Comparison of ENCODE assay signal across 1 cellular context in the genomic region with DNA sequence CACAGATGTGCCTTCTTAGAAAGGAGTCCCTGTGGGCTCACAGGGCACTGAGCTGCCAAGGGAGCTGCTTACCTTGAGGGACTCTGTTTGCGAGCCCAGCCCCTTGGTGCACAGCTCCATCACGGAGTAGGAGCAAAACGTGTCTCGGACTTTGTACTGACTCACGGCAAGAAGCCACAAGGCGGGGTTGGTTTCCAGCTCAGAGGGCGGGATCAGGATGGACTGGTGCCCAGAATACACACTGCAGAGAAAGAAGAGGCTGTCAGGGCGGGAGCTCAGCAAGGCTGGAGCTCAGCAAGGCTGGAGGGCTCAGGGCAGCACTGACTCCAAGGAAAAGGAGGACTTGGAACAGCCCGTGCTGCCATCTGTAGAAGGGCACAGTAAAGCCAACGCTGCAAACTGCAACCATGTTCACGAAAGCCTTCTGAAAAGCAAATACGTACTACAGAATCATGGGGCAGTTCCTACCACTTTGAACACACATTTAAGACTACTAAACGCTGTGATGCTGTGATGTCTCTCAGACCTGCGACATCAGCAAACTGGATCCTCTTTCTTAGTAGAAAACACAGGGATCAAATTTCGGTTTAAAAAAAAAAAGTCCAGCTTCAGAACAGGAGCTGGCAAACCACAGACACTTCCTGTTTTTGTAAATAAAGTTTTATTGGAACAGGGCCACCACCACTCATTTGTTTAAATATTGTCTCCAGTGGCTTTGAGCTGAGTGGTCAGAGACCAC.
A peak's percentile ranks its signal among the peaks of the same experiment; 100 is the strongest.
TF ChIP-seq lines count a peak whose summit lies in the region.

No MANE protein-coding gene starts in this region.

TF ChIP-seq in HepG2, 621 proteins besides CTCF, POLR2A, EP300 and RAD21 (continued from another document and continues in another):
- TF ChIP-seq, protein P1, sequence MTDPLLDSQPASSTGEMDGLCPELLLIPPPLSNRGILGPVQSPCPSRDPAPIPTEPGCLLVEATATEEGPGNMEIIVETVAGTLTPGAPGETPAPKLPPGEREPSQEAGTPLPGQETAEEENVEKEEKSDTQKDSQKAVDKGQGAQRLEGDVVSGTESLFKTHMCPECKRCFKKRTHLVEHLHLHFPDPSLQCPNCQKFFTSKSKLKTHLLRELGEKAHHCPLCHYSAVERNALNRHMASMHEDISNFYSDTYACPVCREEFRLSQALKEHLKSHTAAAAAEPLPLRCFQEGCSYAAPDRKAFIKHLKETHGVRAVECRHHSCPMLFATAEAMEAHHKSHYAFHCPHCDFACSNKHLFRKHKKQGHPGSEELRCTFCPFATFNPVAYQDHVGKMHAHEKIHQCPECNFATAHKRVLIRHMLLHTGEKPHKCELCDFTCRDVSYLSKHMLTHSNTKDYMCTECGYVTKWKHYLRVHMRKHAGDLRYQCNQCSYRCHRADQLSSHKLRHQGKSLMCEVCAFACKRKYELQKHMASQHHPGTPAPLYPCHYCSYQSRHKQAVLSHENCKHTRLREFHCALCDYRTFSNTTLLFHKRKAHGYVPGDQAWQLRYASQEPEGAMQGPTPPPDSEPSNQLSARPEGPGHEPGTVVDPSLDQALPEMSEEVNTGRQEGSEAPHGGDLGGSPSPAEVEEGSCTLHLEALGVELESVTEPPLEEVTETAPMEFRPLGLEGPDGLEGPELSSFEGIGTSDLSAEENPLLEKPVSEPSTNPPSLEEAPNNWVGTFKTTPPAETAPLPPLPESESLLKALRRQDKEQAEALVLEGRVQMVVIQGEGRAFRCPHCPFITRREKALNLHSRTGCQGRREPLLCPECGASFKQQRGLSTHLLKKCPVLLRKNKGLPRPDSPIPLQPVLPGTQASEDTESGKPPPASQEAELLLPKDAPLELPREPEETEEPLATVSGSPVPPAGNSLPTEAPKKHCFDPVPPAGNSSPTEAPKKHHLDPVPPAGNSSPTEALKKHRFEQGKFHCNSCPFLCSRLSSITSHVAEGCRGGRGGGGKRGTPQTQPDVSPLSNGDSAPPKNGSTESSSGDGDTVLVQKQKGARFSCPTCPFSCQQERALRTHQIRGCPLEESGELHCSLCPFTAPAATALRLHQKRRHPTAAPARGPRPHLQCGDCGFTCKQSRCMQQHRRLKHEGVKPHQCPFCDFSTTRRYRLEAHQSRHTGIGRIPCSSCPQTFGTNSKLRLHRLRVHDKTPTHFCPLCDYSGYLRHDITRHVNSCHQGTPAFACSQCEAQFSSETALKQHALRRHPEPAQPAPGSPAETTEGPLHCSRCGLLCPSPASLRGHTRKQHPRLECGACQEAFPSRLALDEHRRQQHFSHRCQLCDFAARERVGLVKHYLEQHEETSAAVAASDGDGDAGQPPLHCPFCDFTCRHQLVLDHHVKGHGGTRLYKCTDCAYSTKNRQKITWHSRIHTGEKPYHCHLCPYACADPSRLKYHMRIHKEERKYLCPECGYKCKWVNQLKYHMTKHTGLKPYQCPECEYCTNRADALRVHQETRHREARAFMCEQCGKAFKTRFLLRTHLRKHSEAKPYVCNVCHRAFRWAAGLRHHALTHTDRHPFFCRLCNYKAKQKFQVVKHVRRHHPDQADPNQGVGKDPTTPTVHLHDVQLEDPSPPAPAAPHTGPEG (CRISPR knock-in tag; IDR thresholded peaks at IDR 0.05) = no peak
- TF ChIP-seq, protein P2, sequence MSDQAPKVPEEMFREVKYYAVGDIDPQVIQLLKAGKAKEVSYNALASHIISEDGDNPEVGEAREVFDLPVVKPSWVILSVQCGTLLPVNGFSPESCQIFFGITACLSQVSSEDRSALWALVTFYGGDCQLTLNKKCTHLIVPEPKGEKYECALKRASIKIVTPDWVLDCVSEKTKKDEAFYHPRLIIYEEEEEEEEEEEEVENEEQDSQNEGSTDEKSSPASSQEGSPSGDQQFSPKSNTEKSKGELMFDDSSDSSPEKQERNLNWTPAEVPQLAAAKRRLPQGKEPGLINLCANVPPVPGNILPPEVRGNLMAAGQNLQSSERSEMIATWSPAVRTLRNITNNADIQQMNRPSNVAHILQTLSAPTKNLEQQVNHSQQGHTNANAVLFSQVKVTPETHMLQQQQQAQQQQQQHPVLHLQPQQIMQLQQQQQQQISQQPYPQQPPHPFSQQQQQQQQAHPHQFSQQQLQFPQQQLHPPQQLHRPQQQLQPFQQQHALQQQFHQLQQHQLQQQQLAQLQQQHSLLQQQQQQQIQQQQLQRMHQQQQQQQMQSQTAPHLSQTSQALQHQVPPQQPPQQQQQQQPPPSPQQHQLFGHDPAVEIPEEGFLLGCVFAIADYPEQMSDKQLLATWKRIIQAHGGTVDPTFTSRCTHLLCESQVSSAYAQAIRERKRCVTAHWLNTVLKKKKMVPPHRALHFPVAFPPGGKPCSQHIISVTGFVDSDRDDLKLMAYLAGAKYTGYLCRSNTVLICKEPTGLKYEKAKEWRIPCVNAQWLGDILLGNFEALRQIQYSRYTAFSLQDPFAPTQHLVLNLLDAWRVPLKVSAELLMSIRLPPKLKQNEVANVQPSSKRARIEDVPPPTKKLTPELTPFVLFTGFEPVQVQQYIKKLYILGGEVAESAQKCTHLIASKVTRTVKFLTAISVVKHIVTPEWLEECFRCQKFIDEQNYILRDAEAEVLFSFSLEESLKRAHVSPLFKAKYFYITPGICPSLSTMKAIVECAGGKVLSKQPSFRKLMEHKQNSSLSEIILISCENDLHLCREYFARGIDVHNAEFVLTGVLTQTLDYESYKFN (CRISPR knock-in tag; conservative IDR thresholded peaks at IDR 0.05) = peak; percentile 73
- no peak for TF ChIP-seq ATAD3A (CRISPR knock-in tag; IDR thresholded peaks at IDR 0.05)
- TF ChIP-seq, protein P3, sequence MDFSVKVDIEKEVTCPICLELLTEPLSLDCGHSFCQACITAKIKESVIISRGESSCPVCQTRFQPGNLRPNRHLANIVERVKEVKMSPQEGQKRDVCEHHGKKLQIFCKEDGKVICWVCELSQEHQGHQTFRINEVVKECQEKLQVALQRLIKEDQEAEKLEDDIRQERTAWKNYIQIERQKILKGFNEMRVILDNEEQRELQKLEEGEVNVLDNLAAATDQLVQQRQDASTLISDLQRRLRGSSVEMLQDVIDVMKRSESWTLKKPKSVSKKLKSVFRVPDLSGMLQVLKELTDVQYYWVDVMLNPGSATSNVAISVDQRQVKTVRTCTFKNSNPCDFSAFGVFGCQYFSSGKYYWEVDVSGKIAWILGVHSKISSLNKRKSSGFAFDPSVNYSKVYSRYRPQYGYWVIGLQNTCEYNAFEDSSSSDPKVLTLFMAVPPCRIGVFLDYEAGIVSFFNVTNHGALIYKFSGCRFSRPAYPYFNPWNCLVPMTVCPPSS (IDR thresholded peaks at IDR 0.05) = no peak
- no peak for TF ChIP-seq ZNF24 (IDR thresholded peaks at IDR 0.05)
- TF ChIP-seq, protein P4, sequence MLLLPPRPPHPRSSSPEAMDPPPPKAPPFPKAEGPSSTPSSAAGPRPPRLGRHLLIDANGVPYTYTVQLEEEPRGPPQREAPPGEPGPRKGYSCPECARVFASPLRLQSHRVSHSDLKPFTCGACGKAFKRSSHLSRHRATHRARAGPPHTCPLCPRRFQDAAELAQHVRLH (CRISPR knock-in tag; IDR thresholded peaks at IDR 0.05; ENCODE audit: borderline replicate concordance, low read depth) = no peak
- TF ChIP-seq NR3C1 (CRISPR knock-in tag; IDR thresholded peaks at IDR 0.05) = no peak
- no peak for TF ChIP-seq REXO4 (CRISPR knock-in tag; IDR thresholded peaks at IDR 0.05; ENCODE audit: borderline replicate concordance)
- no peak for TF ChIP-seq HES4 (CRISPR knock-in tag; IDR thresholded peaks at IDR 0.05; ENCODE audit: borderline replicate concordance)
- TF ChIP-seq ZFP36L2 (CRISPR knock-in tag; IDR thresholded peaks at IDR 0.05) = no peak
- TF ChIP-seq MED8 (CRISPR knock-in tag; IDR thresholded peaks at IDR 0.05; ENCODE audit: insufficient replicate concordance) = no peak
- TF ChIP-seq RXRA (CRISPR knock-in tag; IDR thresholded peaks at IDR 0.05) = no peak
- TF ChIP-seq, protein P5, sequence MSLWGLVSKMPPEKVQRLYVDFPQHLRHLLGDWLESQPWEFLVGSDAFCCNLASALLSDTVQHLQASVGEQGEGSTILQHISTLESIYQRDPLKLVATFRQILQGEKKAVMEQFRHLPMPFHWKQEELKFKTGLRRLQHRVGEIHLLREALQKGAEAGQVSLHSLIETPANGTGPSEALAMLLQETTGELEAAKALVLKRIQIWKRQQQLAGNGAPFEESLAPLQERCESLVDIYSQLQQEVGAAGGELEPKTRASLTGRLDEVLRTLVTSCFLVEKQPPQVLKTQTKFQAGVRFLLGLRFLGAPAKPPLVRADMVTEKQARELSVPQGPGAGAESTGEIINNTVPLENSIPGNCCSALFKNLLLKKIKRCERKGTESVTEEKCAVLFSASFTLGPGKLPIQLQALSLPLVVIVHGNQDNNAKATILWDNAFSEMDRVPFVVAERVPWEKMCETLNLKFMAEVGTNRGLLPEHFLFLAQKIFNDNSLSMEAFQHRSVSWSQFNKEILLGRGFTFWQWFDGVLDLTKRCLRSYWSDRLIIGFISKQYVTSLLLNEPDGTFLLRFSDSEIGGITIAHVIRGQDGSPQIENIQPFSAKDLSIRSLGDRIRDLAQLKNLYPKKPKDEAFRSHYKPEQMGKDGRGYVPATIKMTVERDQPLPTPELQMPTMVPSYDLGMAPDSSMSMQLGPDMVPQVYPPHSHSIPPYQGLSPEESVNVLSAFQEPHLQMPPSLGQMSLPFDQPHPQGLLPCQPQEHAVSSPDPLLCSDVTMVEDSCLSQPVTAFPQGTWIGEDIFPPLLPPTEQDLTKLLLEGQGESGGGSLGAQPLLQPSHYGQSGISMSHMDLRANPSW (CRISPR knock-in tag; IDR thresholded peaks at IDR 0.05; ENCODE audit: borderline replicate concordance) = no peak
- no peak for TF ChIP-seq ZNF124 (CRISPR knock-in tag; IDR thresholded peaks at IDR 0.05)
- TF ChIP-seq, protein P6, sequence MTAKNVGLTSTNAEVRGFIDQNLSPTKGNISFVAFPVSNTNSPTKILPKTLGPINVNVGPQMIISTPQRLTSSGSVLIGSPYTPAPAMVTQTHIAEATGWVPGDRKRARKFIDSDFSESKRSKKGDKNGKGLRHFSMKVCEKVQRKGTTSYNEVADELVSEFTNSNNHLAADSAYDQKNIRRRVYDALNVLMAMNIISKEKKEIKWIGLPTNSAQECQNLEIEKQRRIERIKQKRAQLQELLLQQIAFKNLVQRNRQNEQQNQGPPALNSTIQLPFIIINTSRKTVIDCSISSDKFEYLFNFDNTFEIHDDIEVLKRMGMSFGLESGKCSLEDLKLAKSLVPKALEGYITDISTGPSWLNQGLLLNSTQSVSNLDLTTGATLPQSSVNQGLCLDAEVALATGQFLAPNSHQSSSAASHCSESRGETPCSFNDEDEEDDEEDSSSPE (CRISPR knock-in tag; IDR thresholded peaks at IDR 0.05) = no peak
- TF ChIP-seq, protein P7, sequence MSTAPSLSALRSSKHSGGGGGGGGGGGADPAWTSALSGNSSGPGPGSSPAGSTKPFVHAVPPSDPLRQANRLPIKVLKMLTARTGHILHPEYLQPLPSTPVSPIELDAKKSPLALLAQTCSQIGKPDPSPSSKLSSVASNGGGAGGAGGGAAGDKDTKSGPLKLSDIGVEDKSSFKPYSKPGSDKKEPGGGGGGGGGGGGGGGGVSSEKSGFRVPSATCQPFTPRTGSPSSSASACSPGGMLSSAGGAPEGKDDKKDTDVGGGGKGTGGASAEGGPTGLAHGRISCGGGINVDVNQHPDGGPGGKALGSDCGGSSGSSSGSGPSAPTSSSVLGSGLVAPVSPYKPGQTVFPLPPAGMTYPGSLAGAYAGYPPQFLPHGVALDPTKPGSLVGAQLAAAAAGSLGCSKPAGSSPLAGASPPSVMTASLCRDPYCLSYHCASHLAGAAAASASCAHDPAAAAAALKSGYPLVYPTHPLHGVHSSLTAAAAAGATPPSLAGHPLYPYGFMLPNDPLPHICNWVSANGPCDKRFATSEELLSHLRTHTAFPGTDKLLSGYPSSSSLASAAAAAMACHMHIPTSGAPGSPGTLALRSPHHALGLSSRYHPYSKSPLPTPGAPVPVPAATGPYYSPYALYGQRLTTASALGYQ (CRISPR knock-in tag; IDR thresholded peaks at IDR 0.05) = no peak
- TF ChIP-seq KAT8 (CRISPR knock-in tag; IDR thresholded peaks at IDR 0.05) = peak; percentile 76
- TF ChIP-seq U2AF2 (IDR thresholded peaks at IDR 0.05; ENCODE audit: low read depth, low read length) = no peak
- no peak for TF ChIP-seq ZNF460 (CRISPR knock-in tag; IDR thresholded peaks at IDR 0.05; ENCODE audit: borderline replicate concordance)
- TF ChIP-seq, protein P8, sequence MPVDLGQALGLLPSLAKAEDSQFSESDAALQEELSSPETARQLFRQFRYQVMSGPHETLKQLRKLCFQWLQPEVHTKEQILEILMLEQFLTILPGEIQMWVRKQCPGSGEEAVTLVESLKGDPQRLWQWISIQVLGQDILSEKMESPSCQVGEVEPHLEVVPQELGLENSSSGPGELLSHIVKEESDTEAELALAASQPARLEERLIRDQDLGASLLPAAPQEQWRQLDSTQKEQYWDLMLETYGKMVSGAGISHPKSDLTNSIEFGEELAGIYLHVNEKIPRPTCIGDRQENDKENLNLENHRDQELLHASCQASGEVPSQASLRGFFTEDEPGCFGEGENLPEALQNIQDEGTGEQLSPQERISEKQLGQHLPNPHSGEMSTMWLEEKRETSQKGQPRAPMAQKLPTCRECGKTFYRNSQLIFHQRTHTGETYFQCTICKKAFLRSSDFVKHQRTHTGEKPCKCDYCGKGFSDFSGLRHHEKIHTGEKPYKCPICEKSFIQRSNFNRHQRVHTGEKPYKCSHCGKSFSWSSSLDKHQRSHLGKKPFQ (CRISPR knock-in tag; IDR thresholded peaks at IDR 0.05; ENCODE audit: insufficient replicate concordance) = peak; percentile 24
- TF ChIP-seq GTF3A (CRISPR knock-in tag; conservative IDR thresholded peaks at IDR 0.05) = no peak
- TF ChIP-seq TP53 (CRISPR knock-in tag; conservative IDR thresholded peaks at IDR 0.05) = no peak
- no peak for TF ChIP-seq MTF2 (CRISPR knock-in tag; IDR thresholded peaks at IDR 0.05; ENCODE audit: borderline replicate concordance)
- no peak for TF ChIP-seq ZNF775 (CRISPR knock-in tag; IDR thresholded peaks at IDR 0.05; ENCODE audit: borderline replicate concordance)
- TF ChIP-seq SCMH1 (CRISPR knock-in tag; IDR thresholded peaks at IDR 0.05; ENCODE audit: borderline replicate concordance) = no peak
- no peak for TF ChIP-seq ZNF839 (CRISPR knock-in tag; IDR thresholded peaks at IDR 0.05; ENCODE audit: borderline replicate concordance)
- TF ChIP-seq ZNF30 (CRISPR knock-in tag; IDR thresholded peaks at IDR 0.05) = no peak
- TF ChIP-seq PRPF4 (IDR thresholded peaks at IDR 0.05; ENCODE audit: low read depth, low read length, poor library complexity, severe bottlenecking) = no peak
- TF ChIP-seq YEATS4 (CRISPR knock-in tag; IDR thresholded peaks at IDR 0.05; ENCODE audit: borderline replicate concordance) = peak; percentile 45; the same call in 1 of the 2 replicates
- TF ChIP-seq ZNF616 (CRISPR knock-in tag; IDR thresholded peaks at IDR 0.05; ENCODE audit: low read depth) = no peak
